Comparison of ENCODE assay signal across 1 cellular context in the genomic region with DNA sequence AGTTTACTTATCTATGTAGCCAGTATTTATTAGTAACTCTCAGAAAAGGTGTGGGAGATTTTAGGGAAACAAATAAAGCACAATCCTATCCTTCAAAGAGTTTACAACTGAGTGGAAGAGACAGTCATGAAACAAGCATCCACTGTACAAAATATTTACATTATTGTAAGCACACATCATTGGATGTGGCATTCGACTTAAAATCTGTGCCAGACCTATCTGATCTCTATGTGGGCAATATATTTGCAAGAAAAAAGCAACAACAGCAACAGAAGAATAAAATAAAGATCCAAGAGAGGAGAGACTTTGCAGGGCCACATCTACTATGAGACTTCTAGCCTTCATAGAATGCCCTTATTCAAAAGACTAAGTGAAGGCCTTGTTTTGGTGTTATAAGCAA.
TF ChIP-seq lines count a peak whose summit lies in the region.

No MANE protein-coding gene starts in this region.

TF ChIP-seq in GM23338, 12 proteins besides CTCF, POLR2A, EP300 and RAD21 (continued from another document):
- TF ChIP-seq, protein P1, sequence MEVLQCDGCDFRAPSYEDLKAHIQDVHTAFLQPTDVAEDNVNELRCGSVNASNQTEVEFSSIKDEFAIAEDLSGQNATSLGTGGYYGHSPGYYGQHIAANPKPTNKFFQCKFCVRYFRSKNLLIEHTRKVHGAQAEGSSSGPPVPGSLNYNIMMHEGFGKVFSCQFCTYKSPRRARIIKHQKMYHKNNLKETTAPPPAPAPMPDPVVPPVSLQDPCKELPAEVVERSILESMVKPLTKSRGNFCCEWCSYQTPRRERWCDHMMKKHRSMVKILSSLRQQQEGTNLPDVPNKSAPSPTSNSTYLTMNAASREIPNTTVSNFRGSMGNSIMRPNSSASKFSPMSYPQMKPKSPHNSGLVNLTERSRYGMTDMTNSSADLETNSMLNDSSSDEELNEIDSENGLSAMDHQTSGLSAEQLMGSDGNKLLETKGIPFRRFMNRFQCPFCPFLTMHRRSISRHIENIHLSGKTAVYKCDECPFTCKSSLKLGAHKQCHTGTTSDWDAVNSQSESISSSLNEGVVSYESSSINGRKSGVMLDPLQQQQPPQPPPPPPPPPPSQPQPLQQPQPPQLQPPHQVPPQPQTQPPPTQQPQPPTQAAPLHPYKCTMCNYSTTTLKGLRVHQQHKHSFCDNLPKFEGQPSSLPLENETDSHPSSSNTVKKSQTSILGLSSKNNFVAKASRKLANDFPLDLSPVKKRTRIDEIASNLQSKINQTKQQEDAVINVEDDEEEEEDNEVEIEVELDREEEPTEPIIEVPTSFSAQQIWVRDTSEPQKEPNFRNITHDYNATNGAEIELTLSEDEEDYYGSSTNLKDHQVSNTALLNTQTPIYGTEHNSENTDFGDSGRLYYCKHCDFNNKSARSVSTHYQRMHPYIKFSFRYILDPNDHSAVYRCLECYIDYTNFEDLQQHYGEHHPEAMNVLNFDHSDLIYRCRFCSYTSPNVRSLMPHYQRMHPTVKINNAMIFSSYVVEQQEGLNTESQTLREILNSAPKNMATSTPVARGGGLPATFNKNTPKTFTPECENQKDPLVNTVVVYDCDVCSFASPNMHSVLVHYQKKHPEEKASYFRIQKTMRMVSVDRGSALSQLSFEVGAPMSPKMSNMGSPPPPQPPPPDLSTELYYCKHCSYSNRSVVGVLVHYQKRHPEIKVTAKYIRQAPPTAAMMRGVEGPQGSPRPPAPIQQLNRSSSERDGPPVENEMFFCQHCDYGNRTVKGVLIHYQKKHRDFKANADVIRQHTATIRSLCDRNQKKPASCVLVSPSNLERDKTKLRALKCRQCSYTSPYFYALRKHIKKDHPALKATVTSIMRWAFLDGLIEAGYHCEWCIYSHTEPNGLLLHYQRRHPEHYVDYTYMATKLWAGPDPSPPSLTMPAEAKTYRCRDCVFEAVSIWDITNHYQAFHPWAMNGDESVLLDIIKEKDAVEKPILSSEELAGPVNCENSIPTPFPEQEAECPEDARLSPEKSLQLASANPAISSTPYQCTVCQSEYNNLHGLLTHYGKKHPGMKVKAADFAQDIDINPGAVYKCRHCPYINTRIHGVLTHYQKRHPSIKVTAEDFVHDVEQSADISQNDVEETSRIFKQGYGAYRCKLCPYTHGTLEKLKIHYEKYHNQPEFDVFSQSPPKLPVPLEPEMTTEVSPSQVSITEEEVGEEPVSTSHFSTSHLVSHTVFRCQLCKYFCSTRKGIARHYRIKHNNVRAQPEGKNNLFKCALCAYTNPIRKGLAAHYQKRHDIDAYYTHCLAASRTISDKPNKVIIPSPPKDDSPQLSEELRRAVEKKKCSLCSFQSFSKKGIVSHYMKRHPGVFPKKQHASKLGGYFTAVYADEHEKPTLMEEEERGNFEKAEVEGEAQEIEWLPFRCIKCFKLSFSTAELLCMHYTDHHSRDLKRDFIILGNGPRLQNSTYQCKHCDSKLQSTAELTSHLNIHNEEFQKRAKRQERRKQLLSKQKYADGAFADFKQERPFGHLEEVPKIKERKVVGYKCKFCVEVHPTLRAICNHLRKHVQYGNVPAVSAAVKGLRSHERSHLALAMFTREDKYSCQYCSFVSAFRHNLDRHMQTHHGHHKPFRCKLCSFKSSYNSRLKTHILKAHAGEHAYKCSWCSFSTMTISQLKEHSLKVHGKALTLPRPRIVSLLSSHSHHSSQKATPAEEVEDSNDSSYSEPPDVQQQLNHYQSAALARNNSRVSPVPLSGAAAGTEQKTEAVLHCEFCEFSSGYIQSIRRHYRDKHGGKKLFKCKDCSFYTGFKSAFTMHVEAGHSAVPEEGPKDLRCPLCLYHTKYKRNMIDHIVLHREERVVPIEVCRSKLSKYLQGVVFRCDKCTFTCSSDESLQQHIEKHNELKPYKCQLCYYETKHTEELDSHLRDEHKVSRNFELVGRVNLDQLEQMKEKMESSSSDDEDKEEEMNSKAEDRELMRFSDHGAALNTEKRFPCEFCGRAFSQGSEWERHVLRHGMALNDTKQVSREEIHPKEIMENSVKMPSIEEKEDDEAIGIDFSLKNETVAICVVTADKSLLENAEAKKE (CRISPR knock-in tag; IDR thresholded peaks at IDR 0.05) = no peak
- no peak for TF ChIP-seq NANOG (IDR thresholded peaks at IDR 0.05; ENCODE audit: borderline replicate concordance)
- TF ChIP-seq, protein P2, sequence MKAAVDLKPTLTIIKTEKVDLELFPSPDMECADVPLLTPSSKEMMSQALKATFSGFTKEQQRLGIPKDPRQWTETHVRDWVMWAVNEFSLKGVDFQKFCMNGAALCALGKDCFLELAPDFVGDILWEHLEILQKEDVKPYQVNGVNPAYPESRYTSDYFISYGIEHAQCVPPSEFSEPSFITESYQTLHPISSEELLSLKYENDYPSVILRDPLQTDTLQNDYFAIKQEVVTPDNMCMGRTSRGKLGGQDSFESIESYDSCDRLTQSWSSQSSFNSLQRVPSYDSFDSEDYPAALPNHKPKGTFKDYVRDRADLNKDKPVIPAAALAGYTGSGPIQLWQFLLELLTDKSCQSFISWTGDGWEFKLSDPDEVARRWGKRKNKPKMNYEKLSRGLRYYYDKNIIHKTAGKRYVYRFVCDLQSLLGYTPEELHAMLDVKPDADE (IDR thresholded peaks at IDR 0.05) = no peak
- no peak for TF ChIP-seq CREB1 (CRISPR knock-in tag; IDR thresholded peaks at IDR 0.05; ENCODE audit: low read depth)
TF ChIP-seq in GM23338: peak in this region for 0.
